Comparison of ENCODE assay signal across 17 cellular contexts in the genomic region with DNA sequence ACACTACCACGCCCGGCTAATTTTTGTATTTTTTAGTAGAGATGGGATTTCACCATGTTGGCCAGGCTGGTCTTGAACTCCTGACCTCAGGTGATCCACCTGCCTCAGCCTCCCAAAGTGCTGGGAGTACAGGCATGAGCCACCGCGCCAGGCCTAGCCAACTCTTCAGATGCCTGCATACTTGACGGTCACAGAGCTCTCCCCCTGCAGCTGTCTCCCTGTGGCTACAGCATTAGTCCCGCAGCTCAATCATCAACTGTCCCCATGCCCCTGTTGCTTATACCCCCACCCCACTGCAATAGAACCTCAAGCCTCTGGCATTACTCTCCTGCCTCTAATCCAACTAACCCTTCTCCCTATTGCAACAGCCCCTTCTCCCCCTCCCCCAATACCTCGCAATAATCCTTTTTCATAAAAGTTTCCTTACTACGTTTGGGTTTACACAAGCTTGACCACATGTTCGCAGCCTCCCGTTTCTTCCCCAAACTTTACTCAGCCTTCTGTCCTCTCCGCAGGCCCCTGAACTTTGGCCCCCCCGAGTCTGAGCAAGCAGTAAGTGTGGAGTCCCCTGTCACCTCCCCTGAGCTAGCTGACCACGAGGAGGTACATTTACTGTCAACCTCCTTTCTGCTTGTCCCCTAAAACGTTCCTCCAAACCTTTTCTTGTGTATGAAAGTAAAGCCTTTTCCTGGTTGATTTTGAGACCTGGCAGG. TPM values are rescaled to one million over a fixed set of nuclear protein-coding genes. Genes with fewer than 3 reads are reported as not detected.
A peak's percentile ranks its signal among the peaks of the same experiment; 100 is the strongest.
DNase-seq lines count a peak whose midpoint lies in the region; ATAC-seq and TF ChIP-seq lines count a peak whose summit lies in the region.
"Had no signal": no experiment of that assay in that cellular context is flagged by ENCODE, and none has a peak within 500 bp of the region (broad histone marks: within the 10 kb centered on the region; RNA-seq: fewer than 3 reads in every experiment).

No MANE protein-coding gene starts in this region.

- peaks cover 21% of the 10 kb centered on the region for H3K4me1 Mint-ChIP-seq in activated naive CD4-positive, alpha-beta T cell treated with anti-CD3 and anti-CD28 coated beads for 36 hours (ENCODE audit: low read depth)
- H3K4me1 Mint-ChIP-seq in chondrocyte (ENCODE audit: low read depth): peaks cover 28% of the 10 kb centered on the region
- H3K4me1 Mint-ChIP-seq in stimulated activated memory B cell treated with anti-CD40 and anti-IgM and Interleukin-4, amounts not matched to agents 10 μg/mL and 1 μg/mL and 100 μg/mL, for 72 hours: peaks cover 29% of the 10 kb centered on the region

- H3K36me3 ChIP-seq in PC-9 (ENCODE audit: low read depth): peaks cover 3% of the 10 kb centered on the region; the same call in 1 of the 2 replicates
- H3K36me3 ChIP-seq: adrenal gland, prostate gland had no signal

- H3K9me3 Mint-ChIP-seq in activated naive CD4-positive, alpha-beta T cell treated with anti-CD3 and anti-CD28 coated beads for 36 hours: no peaks in the 10 kb centered on the region
- no peaks in the 10 kb centered on the region for H3K9me3 Mint-ChIP-seq in chondrocyte (ENCODE audit: low read depth)
- H3K9me3 Mint-ChIP-seq in stimulated activated memory B cell treated with anti-CD40 and anti-IgM and Interleukin-4, amounts not matched to agents 10 μg/mL and 1 μg/mL and 100 μg/mL, for 72 hours: no peaks in the 10 kb centered on the region

- TF ChIP-seq CTCF in PC-9 (conservative IDR thresholded peaks at IDR 0.05): no peak
- no peak for TF ChIP-seq CTCF in chondrocyte (IDR thresholded peaks at IDR 0.05)
- no peak for TF ChIP-seq CTCF in GM13976 (IDR thresholded peaks at IDR 0.05; ENCODE audit: borderline replicate concordance, control extremely low read depth, extremely low read depth, insufficient read depth, missing control alignments)

- peaks cover 9% of the 10 kb centered on the region for H3K36me3 Mint-ChIP-seq in activated naive CD4-positive, alpha-beta T cell treated with anti-CD3 and anti-CD28 coated beads for 36 hours (ENCODE audit: low read depth)
- H3K36me3 Mint-ChIP-seq in chondrocyte (ENCODE audit: low read depth): peaks cover 7% of the 10 kb centered on the region
- H3K36me3 Mint-ChIP-seq in stimulated activated memory B cell treated with anti-CD40 and anti-IgM and Interleukin-4, amounts not matched to agents 10 μg/mL and 1 μg/mL and 100 μg/mL, for 72 hours: peaks cover 6% of the 10 kb centered on the region

- no peak overlapping the region for H3K27ac Mint-ChIP-seq in activated naive CD4-positive, alpha-beta T cell treated with anti-CD3 and anti-CD28 coated beads for 36 hours
- H3K27ac Mint-ChIP-seq in chondrocyte (ENCODE audit: unreplicated experiment): no peak overlapping the region
- H3K27ac Mint-ChIP-seq in stimulated activated memory B cell treated with anti-CD40 and anti-IgM and Interleukin-4, amounts not matched to agents 10 μg/mL and 1 μg/mL and 100 μg/mL, for 72 hours: no peak overlapping the region

- H3K27me3 ChIP-seq in PC-9 (ENCODE audit: insufficient read depth, low read depth): no peaks in the 10 kb centered on the region
- H3K27me3 ChIP-seq: adrenal gland had no signal

- ATAC-seq in stimulated activated memory B cell treated with anti-CD40 and anti-IgM and Interleukin-4, amounts not matched to agents 10 μg/mL and 1 μg/mL and 100 μg/mL, for 72 hours: no peak
- ATAC-seq in HG03432 (IDR thresholded peaks at IDR 0.05; ENCODE audit: unreplicated experiment): no peak

- H3K4me1 ChIP-seq in PC-9 (replicated peaks; ENCODE audit: insufficient read depth): no peaks in the 10 kb centered on the region
- H3K4me1 ChIP-seq: prostate gland had no signal

- no peak overlapping the region for H2AFZ ChIP-seq in PC-9

- CTCF ChIA-PET in activated naive CD4-positive, alpha-beta T cell treated with anti-CD3 and anti-CD28 coated beads for 36 hours (lab: Charles Lee): interaction anchor here (0.8 kb wide), 1 partner anchor 8 kb away, joined by 3 read pairs; no protein-coding TSS in a partner anchor
- CTCF ChIA-PET in PC-9 (lab: Charles Lee): no interaction called here

- no peaks in the 10 kb centered on the region for H3K9me3 ChIP-seq in PC-9 (ENCODE audit: insufficient read depth, low read depth)
- H3K9me3 ChIP-seq: adrenal gland, prostate gland had no signal

- intact Hi-C loops in activated naive CD4-positive, alpha-beta T cell treated with anti-CD3 and anti-CD28 coated beads for 36 hours (cut with micrococcal nuclease): no loop called here
- intact Hi-C loops in PC-9 (cut with micrococcal nuclease; ENCODE audit: unreplicated experiment): no loop called here

- H3K27ac ChIP-seq in PC-9: no peak overlapping the region
- H3K27ac ChIP-seq: adrenal gland, prostate gland had no signal

- H3K4me3 Mint-ChIP-seq in activated naive CD4-positive, alpha-beta T cell treated with anti-CD3 and anti-CD28 coated beads for 36 hours: peak overlapping the region; percentile 59
- H3K4me3 Mint-ChIP-seq in chondrocyte (ENCODE audit: unreplicated experiment): peak overlapping the region; percentile 36
- peak overlapping the region; percentile 6 for H3K4me3 Mint-ChIP-seq in stimulated activated memory B cell treated with anti-CD40 and anti-IgM and Interleukin-4, amounts not matched to agents 10 μg/mL and 1 μg/mL and 100 μg/mL, for 72 hours

- H3K4me2 ChIP-seq in PC-9: peak overlapping the region; percentile 84; the same call in 1 of the 2 replicates

- no peak overlapping the region for H3K4me3 ChIP-seq in PC-9

- no peak for DNase-seq in activated naive CD4-positive, alpha-beta T cell treated with anti-CD3 and anti-CD28 coated beads for 36 hours
- no peak for DNase-seq in activated naive CD4-positive, alpha-beta T cell treated with anti-CD3 and anti-CD28 coated beads, Interleukin-2, amount 50 U/mL, for 16 hours
- DNase-seq in PC-9: no peak
- no peak for DNase-seq in chondrocyte (ENCODE audit: low spot score)
- DNase-seq in GM13976 (ENCODE audit: low spot score): no peak
- DNase-seq in GM19240 (ENCODE audit: insufficient read length, low spot score): no peak
- DNase-seq: activated CD8-positive, alpha-beta memory T cell treated with anti-CD3 and anti-CD28 coated beads for 24 hours; adrenal gland; erythroblast; KBM-7; kidney; NCI-H1694 treated with DMSO at 0.1 percent for 48 hours; NCI-H510A treated with DMSO at 0.1 percent for 48 hours; T1000 had no signal

- no peaks in the 10 kb centered on the region for H3K79me2 ChIP-seq in PC-9 (ENCODE audit: low read depth)

- POLR2A ChIA-PET in PC-9 (lab: Charles Lee; ENCODE audit: unreplicated experiment): no interaction called here

- H3K27me3 Mint-ChIP-seq in activated naive CD4-positive, alpha-beta T cell treated with anti-CD3 and anti-CD28 coated beads for 36 hours (ENCODE audit: low read depth): no peaks in the 10 kb centered on the region
- no peaks in the 10 kb centered on the region for H3K27me3 Mint-ChIP-seq in chondrocyte (ENCODE audit: low read depth)
- H3K27me3 Mint-ChIP-seq in stimulated activated memory B cell treated with anti-CD40 and anti-IgM and Interleukin-4, amounts not matched to agents 10 μg/mL and 1 μg/mL and 100 μg/mL, for 72 hours: no peaks in the 10 kb centered on the region

- H4K20me1 ChIP-seq in PC-9 (ENCODE audit: insufficient read depth): no peaks in the 10 kb centered on the region

- no TSS peak for BruUV-seq in PC-9 (replicated peaks; lab: Mats Ljungman, UMichigan)

- in situ Hi-C loops in GM13976 (cut with MboI; ENCODE audit: low sequenced_read_pairs, unreplicated experiment): no loop called here

- peaks cover 10% of the 10 kb centered on the region; the same call in 1 of the 2 replicates for H3F3A ChIP-seq in PC-9 (ENCODE audit: insufficient read depth, low read depth)

- H3K9me2 ChIP-seq in PC-9 (ENCODE audit: insufficient read depth): no peaks in the 10 kb centered on the region

RNA-seq across cellular contexts. Expression of a gene that starts 1.7 kb away (rescaled TPM):
- total RNA-seq in activated naive CD4-positive, alpha-beta T cell treated with anti-CD3 and anti-CD28 coated beads for 36 hours: 1 to 10 TPM; 3.7 to 3.9 TPM
- total RNA-seq in PC-9 (2021) (2.1 and 2.5 TPM in 2 replicates), chondrocyte (2.9 to 4.1 TPM (median 3.6 TPM) in 3 replicates)

RNA-seq across cellular contexts. Expression of a gene that starts 34.3 kb away (rescaled TPM):
- total RNA-seq in activated naive CD4-positive, alpha-beta T cell treated with anti-CD3 and anti-CD28 coated beads for 36 hours: 1 to 10 TPM in 1 of 2 experiments, under 1 TPM in 1; 0.52 to 1.6 TPM
- total RNA-seq in PC-9 (2021): 0.90 and 1.1 TPM in 2 replicates
- 0.36 to 1.1 TPM (median 0.55 TPM) in 3 replicates for total RNA-seq in chondrocyte

RNA-seq across cellular contexts. Expression of a gene that starts 42.4 kb away (rescaled TPM):
- total RNA-seq in activated naive CD4-positive, alpha-beta T cell treated with anti-CD3 and anti-CD28 coated beads for 36 hours: 1 to 10 TPM; 3.9 to 4.7 TPM
- total RNA-seq in PC-9 (2021): 2.6 TPM in 2 replicates
- total RNA-seq in chondrocyte: 2.2 to 2.9 TPM (median 2.2 TPM) in 3 replicates

Comparison
In these comparisons a context has a peak if more than half of its experiments do, and no peak if none do; other contexts are left out.
1. H3K4me3 Mint-ChIP-seq: peak in every context shown above with its lines; median percentile 59 in activated naive CD4-positive, alpha-beta T cell treated with anti-CD3 and anti-CD28 coated beads for 36 hours; 36 in chondrocyte; 6 in stimulated activated memory B cell treated with anti-CD40 and anti-IgM and Interleukin-4, amounts not matched to agents 10 μg/mL and 1 μg/mL and 100 μg/mL, for 72 hours.